ENCODE assay signal across 15 cellular contexts in genomic region chr6:34423254-34423653, GRCh38. TPM values are rescaled to one million over a fixed set of nuclear protein-coding genes. Genes with fewer than 3 reads are reported as not detected.
DNase-seq lines count a peak whose midpoint lies in the region; ATAC-seq, FAIRE-seq and TF ChIP-seq lines count a peak whose summit lies in the region.
"Had no signal": no experiment of that assay in that cellular context is flagged by ENCODE, and none has a peak within 500 bp of the region (broad histone marks: within the 10 kb centered on the region; RNA-seq: fewer than 3 reads in every experiment).

No MANE protein-coding gene starts in this region.

- peak overlapping the region; percentile 100 for H3K4me3 ChIP-seq in Loucy (ENCODE audit: low read length, poor library complexity, severe bottlenecking)
- H3K4me3 ChIP-seq in astrocyte (ENCODE audit: insufficient read depth, low read depth, low read length): no peak overlapping the region
- H3K4me3 ChIP-seq: pancreas, stomach had no signal

- H3K4me3 Mint-ChIP-seq in astrocyte (ENCODE audit: unreplicated experiment): peak overlapping the region; percentile 78
- H3K4me3 Mint-ChIP-seq in neural crest cell: peak overlapping the region; percentile 100

- H3K36me3 Mint-ChIP-seq in astrocyte (ENCODE audit: low read depth, unreplicated experiment): peaks cover 20% of the 10 kb centered on the region
- peaks cover 34% of the 10 kb centered on the region for H3K36me3 Mint-ChIP-seq in neural crest cell (ENCODE audit: low read depth)

- H3K27me3 ChIP-seq in Loucy (ENCODE audit: insufficient read depth, low read length, poor library complexity, severe bottlenecking) (peaks cover 9% of the 10 kb centered on the region), astrocyte (ENCODE audit: insufficient read depth, low read length) (no peaks in the 10 kb centered on the region)
- H3K27me3 ChIP-seq: pancreas, stomach had no signal

- H3K9ac ChIP-seq in Loucy (ENCODE audit: low read depth, low read length, poor library complexity, severe bottlenecking): peak overlapping the region; percentile 99
- peak overlapping the region; percentile 98 for H3K9ac ChIP-seq in astrocyte (ENCODE audit: low read length)

- H3K9me2 ChIP-seq in Loucy (replicated peaks; ENCODE audit: low read depth, low read length): no peaks in the 10 kb centered on the region

- ATAC-seq in GM19455 (IDR thresholded peaks at IDR 0.05; ENCODE audit: unreplicated experiment) (no peak), GM21447 (IDR thresholded peaks at IDR 0.05; ENCODE audit: unreplicated experiment) (no peak)
- ATAC-seq: pancreas had no signal

- H3K79me2 ChIP-seq in Loucy (ENCODE audit: insufficient read depth, low read length): peaks cover 64% of the 10 kb centered on the region
- peaks cover 61% of the 10 kb centered on the region for H3K79me2 ChIP-seq in astrocyte (ENCODE audit: insufficient read depth, low read length)

- peaks cover 55% of the 10 kb centered on the region; the same call in 1 of the 2 replicates for H3K36me3 ChIP-seq in Loucy (ENCODE audit: insufficient read depth, low read length)
- peaks cover 46% of the 10 kb centered on the region for H3K36me3 ChIP-seq in astrocyte (ENCODE audit: insufficient read depth, low read length)

- peak overlapping the region; percentile 72 for H3K27ac Mint-ChIP-seq in astrocyte (ENCODE audit: unreplicated experiment)
- no peak overlapping the region for H3K27ac Mint-ChIP-seq in neural crest cell (ENCODE audit: unreplicated experiment)

- no peaks in the 10 kb centered on the region for H3F3A ChIP-seq in Loucy (ENCODE audit: low read depth)

- no peaks in the 10 kb centered on the region for H3K9me3 ChIP-seq in Loucy (ENCODE audit: insufficient read depth, low read depth, low read length)
- no peaks in the 10 kb centered on the region for H3K9me3 ChIP-seq in astrocyte (ENCODE audit: insufficient read depth, low read depth, low read length)
- H3K9me3 ChIP-seq: pancreas, stomach had no signal

- TF ChIP-seq CTCF in Loucy (conservative IDR thresholded peaks at IDR 0.05; ENCODE audit: low read length) (no peak), astrocyte (IDR thresholded peaks at IDR 0.05; ENCODE audit: insufficient read depth, low read depth, low read length) (no peak), neural crest cell (conservative IDR thresholded peaks at IDR 0.05) (no peak)

- H4K20me1 ChIP-seq in Loucy (ENCODE audit: insufficient read depth, low read length, poor library complexity, severe bottlenecking) (peaks cover 60% of the 10 kb centered on the region), astrocyte (ENCODE audit: insufficient read depth, low read length) (peaks cover 66% of the 10 kb centered on the region)

- no peaks in the 10 kb centered on the region for H3K9me3 Mint-ChIP-seq in astrocyte (ENCODE audit: unreplicated experiment)
- H3K9me3 Mint-ChIP-seq in neural crest cell: no peaks in the 10 kb centered on the region

- H3K4me1 ChIP-seq in Loucy (ENCODE audit: insufficient read depth, low read length, poor library complexity, severe bottlenecking) (peaks cover 37% of the 10 kb centered on the region), astrocyte (ENCODE audit: insufficient read depth, low read length) (peaks cover 19% of the 10 kb centered on the region)

- no peak overlapping the region for H2AFZ ChIP-seq in Loucy (ENCODE audit: low read length)
- H2AFZ ChIP-seq in astrocyte (ENCODE audit: low read depth, low read length): no peak overlapping the region

- DNase-seq in EL (peak; percentile 38), astrocyte (ENCODE audit: low read depth) (peak; percentile 36), neural crest cell (ENCODE audit: low read depth, low spot score) (no peak), iPS-NIHi7 (ENCODE audit: extremely low spot score) (no peak)
- DNase-seq: activated CD4-positive, CD25-positive, alpha-beta regulatory T cell treated with anti-CD3 and anti-CD28 coated beads, Interleukin-2, amount 50 U/mL, for 72 hours; dermis blood vessel endothelial cell; DMS79 treated with DMSO at 0.1 percent for 48 hours; NCI-H1092; NCI-H524 treated with DMSO at 0.1 percent for 48 hours; pancreas; SHP77 treated with DMSO at 0.1 percent for 48 hours; stomach had no signal

- H3K4me2 ChIP-seq in Loucy (ENCODE audit: low read depth, low read length, poor library complexity, severe bottlenecking) (peak overlapping the region; percentile 93), astrocyte (ENCODE audit: low read length) (peak overlapping the region; percentile 84)

- no peak overlapping the region for H3K27ac ChIP-seq in astrocyte (ENCODE audit: low read depth, low read length)
- H3K27ac ChIP-seq: pancreas had no signal

- H3K27me3 Mint-ChIP-seq in astrocyte (ENCODE audit: low read depth, unreplicated experiment) (no peaks in the 10 kb centered on the region), neural crest cell (ENCODE audit: low read depth) (no peaks in the 10 kb centered on the region)

- H3K4me1 Mint-ChIP-seq in astrocyte (ENCODE audit: low read depth, unreplicated experiment) (peaks cover 18% of the 10 kb centered on the region), neural crest cell (peaks cover 33% of the 10 kb centered on the region)

- no peak for FAIRE-seq in astrocyte (lab: Jason Lieb, UNC)
- FAIRE-seq: pancreas had no signal

RNA-seq across cellular contexts. Expression of gene RPS10, which starts 2.6 kb away (rescaled TPM):
- total RNA-seq in astrocyte (1,221 and 1,326 TPM in 2 replicates), neural crest cell (1,626 and 1,641 TPM in 2 replicates)

RNA-seq across cellular contexts. Expression of gene NUDT3, which starts 30.8 kb away (rescaled TPM):
- 16.3 and 16.7 TPM in 2 replicates for total RNA-seq in astrocyte
- 47.5 and 50.0 TPM in 2 replicates for total RNA-seq in neural crest cell

RNA-seq across cellular contexts. Expression of gene PACSIN1, which starts 42.6 kb away (rescaled TPM):
- 0.32 and 0.46 TPM in 2 replicates for total RNA-seq in astrocyte
- total RNA-seq in neural crest cell: 0.30 and 0.44 TPM in 2 replicates
- total RNA-seq: dermis blood vessel endothelial cell had no signal

Comparison
In these comparisons a context has a peak if more than half of its experiments do, and no peak if none do; other contexts are left out.
1. DNase-seq: peak in EL (single experiment) and astrocyte (single experiment); none in neural crest cell (single experiment) and iPS-NIHi7 (single experiment).